In the genomic region with DNA sequence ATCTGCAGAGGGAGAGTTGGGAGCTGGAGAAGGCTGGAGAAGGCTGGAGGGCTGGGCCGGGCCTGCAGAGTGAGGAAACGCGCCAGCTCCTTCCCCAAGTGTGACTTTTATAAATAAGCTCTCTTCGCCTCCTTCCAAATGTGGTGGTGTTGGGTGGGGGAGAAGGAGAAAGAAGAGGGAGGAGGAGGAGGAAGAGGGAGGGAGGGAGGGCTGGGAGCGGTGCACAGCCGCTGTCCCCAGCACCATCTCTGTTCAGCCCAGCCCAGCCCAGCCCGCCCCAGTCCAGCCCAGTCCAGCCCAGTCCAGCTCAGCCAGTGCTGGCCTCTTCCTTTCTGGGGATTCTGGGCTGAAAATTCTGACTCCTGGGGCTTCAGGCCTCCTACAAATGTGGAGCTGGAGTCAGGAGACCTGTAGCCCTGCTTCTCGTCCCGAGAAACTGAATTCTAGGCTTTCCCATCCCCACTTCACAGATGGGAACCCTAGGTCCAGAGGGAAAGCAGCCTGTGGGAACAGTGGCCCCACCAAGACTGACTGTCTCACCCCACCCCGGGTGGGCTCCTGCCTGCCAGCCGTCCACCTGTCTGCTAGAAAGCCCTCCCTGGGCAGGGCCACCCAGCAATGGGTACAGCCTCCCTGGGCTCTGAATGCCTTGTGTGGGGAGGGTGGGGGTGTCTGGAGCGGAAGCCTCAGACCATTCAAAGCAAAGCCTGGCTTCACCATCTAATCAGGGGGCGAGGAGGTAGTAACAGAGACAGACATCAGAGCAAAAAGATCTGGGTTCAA, we compare ENCODE assay signal across 1 cellular context.
TF ChIP-seq lines count a peak whose summit lies in the region.

No MANE protein-coding gene starts in this region.

TF ChIP-seq in K562, 482 proteins besides CTCF, POLR2A, EP300 and RAD21:
- TF ChIP-seq ZNF197 (CRISPR knock-in tag; IDR thresholded peaks at IDR 0.05; ENCODE audit: low read depth) (no peak), CSDE1 (IDR thresholded peaks at IDR 0.05) (no peak), PTTG1 (tag; IDR thresholded peaks at IDR 0.05; ENCODE audit: low read depth) (no peak), DNMT1 (IDR thresholded peaks at IDR 0.05) (no peak), KLF16 (IDR thresholded peaks at IDR 0.05) (peak; percentile 61; the same call in 1 of the 2 replicates), SMAD4 (CRISPR knock-in tag; conservative IDR thresholded peaks at IDR 0.05) (no peak)
- TF ChIP-seq, protein P1, sequence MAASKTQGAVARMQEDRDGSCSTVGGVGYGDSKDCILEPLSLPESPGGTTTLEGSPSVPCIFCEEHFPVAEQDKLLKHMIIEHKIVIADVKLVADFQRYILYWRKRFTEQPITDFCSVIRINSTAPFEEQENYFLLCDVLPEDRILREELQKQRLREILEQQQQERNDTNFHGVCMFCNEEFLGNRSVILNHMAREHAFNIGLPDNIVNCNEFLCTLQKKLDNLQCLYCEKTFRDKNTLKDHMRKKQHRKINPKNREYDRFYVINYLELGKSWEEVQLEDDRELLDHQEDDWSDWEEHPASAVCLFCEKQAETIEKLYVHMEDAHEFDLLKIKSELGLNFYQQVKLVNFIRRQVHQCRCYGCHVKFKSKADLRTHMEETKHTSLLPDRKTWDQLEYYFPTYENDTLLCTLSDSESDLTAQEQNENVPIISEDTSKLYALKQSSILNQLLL (CRISPR knock-in tag; IDR thresholded peaks at IDR 0.05; ENCODE audit: borderline replicate concordance) = no peak
